8 cellular contexts compared by ENCODE assay signal in the genomic region with DNA sequence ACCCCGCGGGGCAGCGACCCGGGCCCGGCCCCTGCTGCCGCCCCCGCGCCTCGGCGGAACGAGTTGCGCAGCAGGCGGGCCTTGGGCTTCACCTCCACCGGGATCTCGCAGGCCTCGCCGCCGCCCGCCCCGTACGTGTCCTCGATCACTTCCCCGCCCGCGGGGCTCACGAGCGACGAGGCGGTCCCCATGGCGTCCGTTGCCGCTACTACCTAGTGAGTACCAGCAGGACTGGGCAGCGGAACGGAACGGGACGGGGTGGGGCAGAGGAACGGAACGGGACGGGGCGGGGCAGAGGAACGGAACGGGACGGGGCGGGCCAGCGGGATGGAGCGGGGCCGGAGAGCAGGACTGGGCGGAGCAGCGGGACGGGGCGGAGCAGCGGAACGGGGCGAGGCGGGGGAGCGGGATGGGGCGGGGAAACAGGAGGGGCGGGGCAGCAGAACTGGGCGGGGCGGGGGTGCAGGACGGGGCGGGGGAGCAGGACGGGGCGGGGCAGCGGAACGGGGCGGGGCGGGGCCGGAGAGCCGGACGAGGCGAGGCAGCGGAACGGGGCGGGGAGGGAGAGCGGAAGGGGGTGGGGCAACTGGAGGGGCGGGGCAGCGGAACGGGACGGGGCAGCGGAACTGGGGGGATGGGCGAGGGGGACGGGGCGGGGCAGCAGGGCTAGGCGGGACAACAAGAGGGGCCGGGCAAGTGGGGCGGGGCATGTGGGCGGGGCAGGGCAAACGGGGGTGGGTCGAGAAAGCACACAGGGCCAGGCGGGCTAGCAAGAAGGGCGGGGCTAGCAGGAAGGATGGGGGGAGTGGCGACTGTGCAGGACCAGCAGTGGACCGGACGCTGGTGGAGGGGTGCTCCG. TPM values are rescaled to one million over a fixed set of nuclear protein-coding genes. Genes with fewer than 3 reads are reported as not detected.
DNase-seq lines count a peak whose midpoint lies in the region; ATAC-seq, FAIRE-seq and TF ChIP-seq lines count a peak whose summit lies in the region.

A gene with protein sequence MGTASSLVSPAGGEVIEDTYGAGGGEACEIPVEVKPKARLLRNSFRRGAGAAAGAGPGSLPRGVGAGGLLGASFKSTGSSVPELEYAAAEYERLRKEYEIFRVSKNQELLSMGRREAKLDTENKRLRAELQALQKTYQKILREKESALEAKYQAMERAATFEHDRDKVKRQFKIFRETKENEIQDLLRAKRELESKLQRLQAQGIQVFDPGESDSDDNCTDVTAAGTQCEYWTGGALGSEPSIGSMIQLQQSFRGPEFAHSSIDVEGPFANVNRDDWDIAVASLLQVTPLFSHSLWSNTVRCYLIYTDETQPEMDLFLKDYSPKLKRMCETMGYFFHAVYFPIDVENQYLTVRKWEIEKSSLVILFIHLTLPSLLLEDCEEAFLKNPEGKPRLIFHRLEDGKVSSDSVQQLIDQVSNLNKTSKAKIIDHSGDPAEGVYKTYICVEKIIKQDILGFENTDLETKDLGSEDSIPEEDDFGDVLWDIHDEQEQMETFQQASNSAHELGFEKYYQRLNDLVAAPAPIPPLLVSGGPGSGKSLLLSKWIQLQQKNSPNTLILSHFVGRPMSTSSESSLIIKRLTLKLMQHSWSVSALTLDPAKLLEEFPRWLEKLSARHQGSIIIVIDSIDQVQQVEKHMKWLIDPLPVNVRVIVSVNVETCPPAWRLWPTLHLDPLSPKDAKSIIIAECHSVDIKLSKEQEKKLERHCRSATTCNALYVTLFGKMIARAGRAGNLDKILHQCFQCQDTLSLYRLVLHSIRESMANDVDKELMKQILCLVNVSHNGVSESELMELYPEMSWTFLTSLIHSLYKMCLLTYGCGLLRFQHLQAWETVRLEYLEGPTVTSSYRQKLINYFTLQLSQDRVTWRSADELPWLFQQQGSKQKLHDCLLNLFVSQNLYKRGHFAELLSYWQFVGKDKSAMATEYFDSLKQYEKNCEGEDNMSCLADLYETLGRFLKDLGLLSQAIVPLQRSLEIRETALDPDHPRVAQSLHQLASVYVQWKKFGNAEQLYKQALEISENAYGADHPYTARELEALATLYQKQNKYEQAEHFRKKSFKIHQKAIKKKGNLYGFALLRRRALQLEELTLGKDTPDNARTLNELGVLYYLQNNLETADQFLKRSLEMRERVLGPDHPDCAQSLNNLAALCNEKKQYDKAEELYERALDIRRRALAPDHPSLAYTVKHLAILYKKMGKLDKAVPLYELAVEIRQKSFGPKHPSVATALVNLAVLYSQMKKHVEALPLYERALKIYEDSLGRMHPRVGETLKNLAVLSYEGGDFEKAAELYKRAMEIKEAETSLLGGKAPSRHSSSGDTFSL (N-terminal part only) (minus strand): TSS at position 245 of the 859 bp plus-strand sequence. CDS start 54 bp downstream, at position 191.

- peaks cover 14% of the 10 kb centered on the region for H3K4me1 ChIP-seq in OCI-LY7 (ENCODE audit: insufficient read depth, low read length, poor library complexity, severe bottlenecking)
- peaks cover 26% of the 10 kb centered on the region for H3K4me1 ChIP-seq in endothelial cell of umbilical vein (ENCODE audit: control insufficient read depth, extremely low read depth, insufficient read depth, low read length)
- H3K4me1 ChIP-seq in mononuclear cell (ENCODE audit: insufficient read depth, low read length): peaks cover 23% of the 10 kb centered on the region

- H3K27ac ChIP-seq in OCI-LY7 (ENCODE audit: low read depth, low read length, poor library complexity, severe bottlenecking) (peak within 1 kb of the TSS; percentile 27), endothelial cell of umbilical vein (ENCODE audit: insufficient read depth, low read depth, low read length) (peak within 1 kb of the TSS; percentile 63)

- DNase-seq in D341Med (ENCODE audit: low spot score) (peak; percentile 97), HuH-7 (ENCODE audit: low spot score) (peak; percentile 90), OCI-LY7 (ENCODE audit: low spot score) (peak; percentile 91), activated T-cell treated with anti-CD3 and anti-CD28 coated beads for 1 hour (ENCODE audit: low read depth) (peak; percentile 98), endothelial cell of umbilical vein (ENCODE audit: low read depth, low spot score) (peak; percentile 93)
- peak; percentile 96 for DNase-seq in stimulated activated CD8-positive, alpha-beta memory T cell treated with anti-CD3 and anti-CD28 coated beads, Interleukin-4, amount 100 ng/mL, for 24 hours (ENCODE audit: low read depth)

- H4K20me1 ChIP-seq in OCI-LY7 (ENCODE audit: insufficient read depth, low read length) (no peaks in the 10 kb centered on the region), endothelial cell of umbilical vein (replicated peaks; ENCODE audit: control insufficient read depth, extremely low read depth, insufficient read depth, low read length) (no peaks in the 10 kb centered on the region)

- H3K9ac ChIP-seq in endothelial cell of umbilical vein (replicated peaks; ENCODE audit: extremely low read depth, insufficient read depth, low read length): peak within 1 kb of the TSS; percentile 79

- CTCF ChIA-PET in OCI-LY7 (lab: Charles Lee; ENCODE audit: unreplicated experiment): no interaction called here
- CTCF ChIA-PET in endothelial cell of umbilical vein (lab: Charles Lee): interaction anchor here (0.7 to 1.4 kb wide), 7 partner anchors 9 to 856 kb away, joined by 3 to 8 read pairs (median 3); no protein-coding TSS in a partner anchor

- H3K9me3 ChIP-seq in OCI-LY7 (ENCODE audit: low read length) (no peaks in the 10 kb centered on the region), endothelial cell of umbilical vein (replicated peaks; ENCODE audit: control insufficient read depth, insufficient read depth, low read length) (no peaks in the 10 kb centered on the region), mononuclear cell (ENCODE audit: low read depth, low read length) (no peaks in the 10 kb centered on the region)

- H2AFZ ChIP-seq in OCI-LY7 (ENCODE audit: low read length) (peak within 1 kb of the TSS; percentile 99), endothelial cell of umbilical vein (ENCODE audit: low read depth, low read length) (peak within 1 kb of the TSS; percentile 83)

- BruUV-seq in OCI-LY7 (replicated peaks; lab: Mats Ljungman, UMichigan) (no TSS peak), endothelial cell of umbilical vein (replicated peaks; lab: Mats Ljungman, UMichigan) (no TSS peak)

- peak; percentile 92 for TF ChIP-seq POLR2A in endothelial cell of umbilical vein (IDR thresholded peaks at IDR 0.05; ENCODE audit: low read depth, low read length)

- H3K9me1 ChIP-seq in endothelial cell of umbilical vein (replicated peaks; ENCODE audit: control insufficient read depth, extremely low read depth, insufficient read depth, low read length): no peaks in the 10 kb centered on the region

- H3K27me3 ChIP-seq in endothelial cell of umbilical vein (ENCODE audit: control insufficient read depth in 2 of 2, insufficient read depth in 2 of 2, low read length in 2 of 2) (no peaks in the 10 kb centered on the region), mononuclear cell (ENCODE audit: insufficient read depth, low read length) (no peaks in the 10 kb centered on the region)

- H3K4me3 ChIP-seq in OCI-LY7 (ENCODE audit: low read depth, low read length, poor library complexity, severe bottlenecking) (peak within 1 kb of the TSS; percentile 82), endothelial cell of umbilical vein (replicated peaks in 1 of 3; ENCODE audit: insufficient read depth in 1 of 3, low read depth in 1 of 3, low read length in 3 of 3) (peak within 1 kb of the TSS; percentile 86 to 98 (median 93)), mononuclear cell (ENCODE audit: low read length) (peak within 1 kb of the TSS; percentile 71)

- intact Hi-C loops in OCI-LY7 (cut with micrococcal nuclease; ENCODE audit: unreplicated experiment) (loop anchor here (1.0 to 10.0 kb wide), 6 partner anchors 62 to 1765 kb away; a partner anchor contains a TSS), endothelial cell of umbilical vein (cut with micrococcal nuclease) (loop anchor here (1.0 to 10.0 kb wide), 5 partner anchors 63 to 1082 kb away; a partner anchor contains a TSS)

- H3K79me2 ChIP-seq in OCI-LY7 (ENCODE audit: insufficient read depth, low read depth, low read length) (peaks cover 5% of the 10 kb centered on the region; the same call in 1 of the 2 replicates), endothelial cell of umbilical vein (ENCODE audit: control insufficient read depth, insufficient read depth, low read length) (peaks cover 19% of the 10 kb centered on the region)

- POLR2A ChIA-PET in OCI-LY7 (lab: Charles Lee) (interaction anchor here (0.7 kb wide), 1 partner anchor 728 kb away, joined by 3 read pairs; no protein-coding TSS in a partner anchor), endothelial cell of umbilical vein (lab: Charles Lee) (no interaction called here)

- FAIRE-seq in endothelial cell of umbilical vein (lab: Jason Lieb, UNC): peak; percentile 97

- peak; percentile 78 for ATAC-seq in GM21515 (IDR thresholded peaks at IDR 0.05; ENCODE audit: unreplicated experiment)

- dilution Hi-C loops in endothelial cell of umbilical vein (cut with MboI; ENCODE audit: extremely low pct_ligation_motif_present, low sequenced_read_pairs): no loop called here

- H3K4me2 ChIP-seq in OCI-LY7 (ENCODE audit: low read length): peak within 1 kb of the TSS; percentile 100
- peak within 1 kb of the TSS; percentile 96 for H3K4me2 ChIP-seq in endothelial cell of umbilical vein (ENCODE audit: insufficient read depth, low read length)

- TF ChIP-seq CTCF in OCI-LY7 (conservative IDR thresholded peaks at IDR 0.05; ENCODE audit: low read length): no peak
- no peak for TF ChIP-seq CTCF in endothelial cell of umbilical vein (IDR thresholded peaks at IDR 0.05; ENCODE audit: extremely low read depth in 1 of 2, insufficient read depth in 1 of 2, low read depth in 1 of 2, low read length in 2 of 2)

- H3K36me3 ChIP-seq in OCI-LY7 (ENCODE audit: insufficient read depth, low read length) (no peaks in the 10 kb centered on the region), endothelial cell of umbilical vein (ENCODE audit: control insufficient read depth in 2 of 2, extremely low read depth in 1 of 2, insufficient read depth in 2 of 2, low read length in 2 of 2) (peaks cover 0 to 3% of the 10 kb centered on the region in 2 experiments)

- H3K9me2 ChIP-seq in OCI-LY7 (ENCODE audit: insufficient read depth, low read length): no peaks in the 10 kb centered on the region

TF ChIP-seq in endothelial cell of umbilical vein, 7 proteins besides CTCF, POLR2A, EP300 and RAD21 (continues in another document):
- no peak for TF ChIP-seq GATA2 (IDR thresholded peaks at IDR 0.05; ENCODE audit: insufficient read depth, insufficient read length, low read depth, low read length)

RNA-seq across cellular contexts. Expression of the gene that starts here (rescaled TPM):
- total RNA-seq in OCI-LY7 (2014; rRNA removed; shearing (Covaris generic)): 7.9 and 10.6 TPM in 2 replicates
- 8.5 and 9.8 TPM in 2 replicates for total RNA-seq in OCI-LY7 (2022)
- total RNA-seq in endothelial cell of umbilical vein: 30.0 and 30.3 TPM in 2 replicates
- 14.7 and 20.8 TPM in 2 replicates for polyA plus RNA-seq in endothelial cell of umbilical vein
- 8.4 and 12.9 TPM in 2 replicates for polyA plus RNA-seq in endothelial cell of umbilical vein (2011; cell fraction: cytosol; rRNA removed)
- polyA plus RNA-seq in endothelial cell of umbilical vein (2011; cell fraction: nucleus; rRNA removed): 88.0 and 93.7 TPM in 2 replicates
- 12.4 and 16.1 TPM in 2 replicates for polyA plus RNA-seq in endothelial cell of umbilical vein (2012)
- polyA minus RNA-seq in endothelial cell of umbilical vein: 38.7 and 45.9 TPM in 2 replicates
- polyA minus RNA-seq in endothelial cell of umbilical vein (2011; cell fraction: cytosol; rRNA and poly(A)+ RNA removed): 2.2 TPM
- 45.5 and 57.7 TPM in 2 replicates for polyA minus RNA-seq in endothelial cell of umbilical vein (2011; cell fraction: nucleus; rRNA and poly(A)+ RNA removed)
- total RNA-seq in mononuclear cell: 27.3 TPM

Comparison
In these comparisons a context has a peak if more than half of its experiments do, and no peak if none do; other contexts are left out.
1. Peak in every context shown above with its lines: DNase-seq, ATAC-seq, H3K4me3 ChIP-seq and H3K27ac ChIP-seq.